8 cellular contexts compared by ENCODE assay signal in genomic region chr13:42992585-42993122, GRCh38. TPM values are rescaled to one million over a fixed set of nuclear protein-coding genes. Genes with fewer than 3 reads are reported as not detected.
DNase-seq lines count a peak whose midpoint lies in the region; ATAC-seq, FAIRE-seq and TF ChIP-seq lines count a peak whose summit lies in the region.

No MANE protein-coding gene starts in this region.

- no peaks in the 10 kb centered on the region for H3K9me3 ChIP-seq in astrocyte (ENCODE audit: insufficient read depth, low read depth, low read length)
- no peaks in the 10 kb centered on the region for H3K9me3 ChIP-seq in aorta (ENCODE audit: control insufficient read depth, low read length)

- H4K20me1 ChIP-seq in astrocyte (ENCODE audit: insufficient read depth, low read length), result no peaks in the 10 kb centered on the region

- no peak overlapping the region for H3K27ac ChIP-seq in astrocyte (ENCODE audit: low read depth, low read length)
- H3K27ac ChIP-seq in aorta (ENCODE audit: low read depth in 1 of 2, low read length in 2 of 2), result no peak overlapping the region

- POLR2A ChIA-PET in AG04449 (lab: Yijun Ruan, JAX), result no interaction called here

- peak overlapping the region; percentile 95 for H3K4me2 ChIP-seq in astrocyte (ENCODE audit: low read length)

- peak overlapping the region; percentile 94 for H2AFZ ChIP-seq in astrocyte (ENCODE audit: low read depth, low read length)

- ATAC-seq in GM19397 (IDR thresholded peaks at IDR 0.05; ENCODE audit: unreplicated experiment) (peak; percentile 39), HG03558 (IDR thresholded peaks at IDR 0.05; ENCODE audit: extremely low read depth, unreplicated experiment) (peak; percentile 33), aorta (ENCODE audit: low FRiP score) (peak; percentile 28)

- H3K36me3 ChIP-seq in astrocyte (ENCODE audit: insufficient read depth, low read length), result no peaks in the 10 kb centered on the region
- no peaks in the 10 kb centered on the region for H3K36me3 ChIP-seq in aorta (ENCODE audit: control insufficient read depth in 1 of 2, insufficient read depth in 2 of 2, low read length in 1 of 2)

- no peak for DNase-seq in AG04449 (ENCODE audit: low read depth, low spot score)
- DNase-seq in astrocyte (ENCODE audit: low read depth), result no peak
- peak; percentile 43 for DNase-seq in medulla oblongata (ENCODE audit: extremely low spot score)
- DNase-seq in aorta, result no peak
- DNase-seq in NCI-H2227 (lab: John Stamatoyannopoulos, UW; ENCODE audit: unreplicated experiment), result no peak
- no peak for DNase-seq in SW480 (ENCODE audit: low spot score)

- H3K4me3 ChIP-seq in AG04449 (ENCODE audit: low read depth, low read length), result peak overlapping the region; percentile 58
- peak overlapping the region; percentile 79 for H3K4me3 ChIP-seq in astrocyte (ENCODE audit: insufficient read depth, low read depth, low read length)
- H3K4me3 ChIP-seq in aorta (ENCODE audit: low read length in 2 of 2), result peak overlapping the region; percentile 79 to 92

- intact Hi-C loops in aorta (cut with DNase I), result no loop called here

- H3K36me3 Mint-ChIP-seq in astrocyte (ENCODE audit: low read depth, unreplicated experiment), result no peaks in the 10 kb centered on the region

- no peaks in the 10 kb centered on the region for H3K27me3 ChIP-seq in astrocyte (ENCODE audit: insufficient read depth, low read length)
- no peaks in the 10 kb centered on the region for H3K27me3 ChIP-seq in aorta (ENCODE audit: control insufficient read depth in 1 of 2, insufficient read depth in 2 of 2, low read length in 1 of 2)

- peak overlapping the region; percentile 82 for H3K9ac ChIP-seq in astrocyte (ENCODE audit: low read length)

- WGBS in aorta, 2 donors, result 61 to 71% methylated on average over 5 of the region's 5 CpGs

- CTCF ChIA-PET in AG04449 (lab: Yijun Ruan, JAX), result interaction anchor here (1.3 to 8.3 kb wide), 3 partner anchors 10 to 24 kb away, joined by 3 to 65 read pairs (median 25); no protein-coding TSS in a partner anchor

- H3K4me1 ChIP-seq in astrocyte (ENCODE audit: insufficient read depth, low read length) (peaks cover 13% of the 10 kb centered on the region), aorta (ENCODE audit: control insufficient read depth in 1 of 2, insufficient read depth in 2 of 2, low read length in 2 of 2) (no peaks in the 10 kb centered on the region)

- no peak for FAIRE-seq in astrocyte (lab: Jason Lieb, UNC)

- TF ChIP-seq CTCF in AG04449 (IDR thresholded peaks at IDR 0.05; ENCODE audit: insufficient read depth, low read length, missing control alignments) (no peak), astrocyte (IDR thresholded peaks at IDR 0.05; ENCODE audit: insufficient read depth, low read depth, low read length) (no peak)

- H3K9me3 Mint-ChIP-seq in astrocyte (ENCODE audit: unreplicated experiment), result no peaks in the 10 kb centered on the region

- no peaks in the 10 kb centered on the region for H3K79me2 ChIP-seq in astrocyte (ENCODE audit: insufficient read depth, low read length)

- H3K4me3 Mint-ChIP-seq in astrocyte (ENCODE audit: unreplicated experiment), result peak overlapping the region; percentile 86

- H3K4me1 Mint-ChIP-seq in astrocyte (ENCODE audit: low read depth, unreplicated experiment), result peaks cover 27% of the 10 kb centered on the region

- no peaks in the 10 kb centered on the region for H3K27me3 Mint-ChIP-seq in astrocyte (ENCODE audit: low read depth, unreplicated experiment)

- peak overlapping the region; percentile 99 for H3K27ac Mint-ChIP-seq in astrocyte (ENCODE audit: unreplicated experiment)

RNA-seq across cellular contexts. Expression of gene EPSTI1, which starts 0.6 kb away (rescaled TPM):
- total RNA-seq in astrocyte, result 96.0 and 117 TPM in 2 replicates
- total RNA-seq in aorta, result 10 to 100 TPM; 12.1 to 13.6 TPM
- 1 to 10 TPM; 2.7 to 3.6 TPM for polyA plus RNA-seq in aorta

RNA-seq across cellular contexts. Expression of gene DNAJC15, which starts 30.7 kb away (rescaled TPM):
- total RNA-seq in astrocyte (10.9 and 13.8 TPM in 2 replicates), aorta (10 to 100 TPM in 1 of 2 donors, 1 to 10 TPM in 1; 7.4 to 13.6 TPM)
- polyA plus RNA-seq in aorta, result 10 to 100 TPM; 10.6 to 19.4 TPM
